Comparison of ENCODE assay signal across 21 cellular contexts in genomic region chr1:49824261-49824660, GRCh38.
"Had no signal": no experiment of that assay in that cellular context is flagged by ENCODE, and none has a peak within 500 bp of the region (broad histone marks: within the 10 kb centered on the region; RNA-seq: fewer than 3 reads in every experiment).

No MANE protein-coding gene starts in this region.

- ATAC-seq: effector memory CD8-positive, alpha-beta T cell; esophagus mucosa; foreskin keratinocyte; gastrocnemius medialis; gastroesophageal sphincter; heart left ventricle; heart right ventricle had no signal

- H3K27ac Mint-ChIP-seq: dendritic cell treated with granulocyte-macrophage colony-stimulating factor and Interleukin-4, amounts not matched to agents 40 ng/mL and 50 ng/mL, for 4 days; effector memory CD8-positive, alpha-beta T cell; endodermal cell had no signal

- DNase-seq: colonic mucosa; cortex of kidney; dermis blood vessel endothelial cell; dorsolateral prefrontal cortex; effector CD4-positive, alpha-beta T cell; effector CD8-positive, alpha-beta T cell; effector memory CD4-positive, alpha-beta T cell; effector memory CD8-positive, alpha-beta T cell; endodermal cell; erythroblast; esophagus squamous epithelium; foreskin fibroblast; foreskin keratinocyte; gastrocnemius medialis; glutamatergic neuron; head of caudate nucleus; heart left ventricle; heart right ventricle had no signal
